ENCODE assay signal across 19 cellular contexts in genomic region chr1:24254783-24255182, GRCh38.
"Had no signal": no experiment of that assay in that cellular context is flagged by ENCODE, and none has a peak within 500 bp of the region (broad histone marks: within the 10 kb centered on the region; RNA-seq: fewer than 3 reads in every experiment).

No MANE protein-coding gene starts in this region.

- H3K27ac ChIP-seq: brain microvascular endothelial cell, ovary, thyroid gland had no signal

- H3K9me3 Mint-ChIP-seq: activated B cell treated with CpG ODN at 0.5 μM for 24 hours; activated CD4-positive, alpha-beta T cell treated with anti-CD3 and anti-CD28 coated beads, Interleukin-2, amount 10 ng/mL, durations not matched to agents 24 days and 14 days; activated T-helper 1 cell treated with anti-CD3 and anti-CD28 coated beads, Interleukin-12 subunit alpha, Interleukin-12 subunit beta, Interleukin-2, Interleukin-4 antibody, amounts not matched to agents 30 ng/mL and 10 ng/mL and 1 ng/mL, durations not matched to agents 14 hours and 24 hours and 36 hours; central memory CD8-positive, alpha-beta T cell; immature natural killer cell; stimulated activated effector memory CD8-positive, alpha-beta T cell treated with anti-CD3 and anti-CD28 coated beads, Interleukin-12 subunit alpha, Interleukin-12 subunit beta, amount 100 ng/mL, for 72 hours; T-helper 1 cell treated with Interleukin-12 subunit alpha and Interleukin-12 subunit beta and Interleukin-4 antibody, amounts not matched to agents 30 μg/mL and 1 μg/mL, for 36 hours had no signal

- H3K27ac Mint-ChIP-seq: activated B cell treated with CpG ODN at 0.5 μM for 24 hours; activated CD4-positive, alpha-beta T cell treated with anti-CD3 and anti-CD28 coated beads, Interleukin-2, amount 10 ng/mL, durations not matched to agents 24 days and 14 days; activated T-helper 1 cell treated with anti-CD3 and anti-CD28 coated beads, Interleukin-12 subunit alpha, Interleukin-12 subunit beta, Interleukin-2, Interleukin-4 antibody, amounts not matched to agents 30 ng/mL and 10 ng/mL and 1 ng/mL, durations not matched to agents 14 hours and 24 hours and 36 hours; immature natural killer cell; stimulated activated effector memory CD8-positive, alpha-beta T cell treated with anti-CD3 and anti-CD28 coated beads, Interleukin-12 subunit alpha, Interleukin-12 subunit beta, amount 100 ng/mL, for 72 hours; T-helper 1 cell treated with Interleukin-12 subunit alpha and Interleukin-12 subunit beta and Interleukin-4 antibody, amounts not matched to agents 30 μg/mL and 1 μg/mL, for 36 hours had no signal

- H3K9me3 ChIP-seq: ovary, thyroid gland had no signal

- FAIRE-seq: endothelial cell of umbilical vein, urothelium cell line had no signal

- H3K27me3 ChIP-seq: ovary, thyroid gland had no signal

- H3K36me3 Mint-ChIP-seq: immature natural killer cell; stimulated activated effector memory CD8-positive, alpha-beta T cell treated with anti-CD3 and anti-CD28 coated beads, Interleukin-12 subunit alpha, Interleukin-12 subunit beta, amount 100 ng/mL, for 72 hours had no signal

- H3K4me1 Mint-ChIP-seq: activated CD4-positive, alpha-beta T cell treated with anti-CD3 and anti-CD28 coated beads, Interleukin-2, amount 10 ng/mL, durations not matched to agents 24 days and 14 days; central memory CD8-positive, alpha-beta T cell; immature natural killer cell; stimulated activated effector memory CD8-positive, alpha-beta T cell treated with anti-CD3 and anti-CD28 coated beads, Interleukin-12 subunit alpha, Interleukin-12 subunit beta, amount 100 ng/mL, for 72 hours had no signal

- DNase-seq: activated B cell treated with CpG ODN at 0.5 μM for 24 hours; activated CD4-positive, alpha-beta T cell treated with anti-CD3 and anti-CD28 coated beads, Interleukin-2, amount 10 ng/mL, durations not matched to agents 24 days and 14 days; activated naive CD4-positive, alpha-beta T cell; anterior cingulate cortex; brain microvascular endothelial cell; cortex of kidney; effector CD4-positive, alpha-beta T cell; foreskin fibroblast; glutamatergic neuron; immature natural killer cell; mesenchymal stem cell; ovary; thyroid gland had no signal

- H3K4me3 Mint-ChIP-seq: activated B cell treated with CpG ODN at 0.5 μM for 24 hours; activated CD4-positive, alpha-beta T cell treated with anti-CD3 and anti-CD28 coated beads, Interleukin-2, amount 10 ng/mL, durations not matched to agents 24 days and 14 days; activated T-helper 1 cell treated with anti-CD3 and anti-CD28 coated beads, Interleukin-12 subunit alpha, Interleukin-12 subunit beta, Interleukin-2, Interleukin-4 antibody, amounts not matched to agents 30 ng/mL and 10 ng/mL and 1 ng/mL, durations not matched to agents 14 hours and 24 hours and 36 hours; central memory CD8-positive, alpha-beta T cell; immature natural killer cell; stimulated activated effector memory CD8-positive, alpha-beta T cell treated with anti-CD3 and anti-CD28 coated beads, Interleukin-12 subunit alpha, Interleukin-12 subunit beta, amount 100 ng/mL, for 72 hours; T-helper 1 cell treated with Interleukin-12 subunit alpha and Interleukin-12 subunit beta and Interleukin-4 antibody, amounts not matched to agents 30 μg/mL and 1 μg/mL, for 36 hours had no signal

- ATAC-seq: stimulated activated effector memory CD8-positive, alpha-beta T cell treated with anti-CD3 and anti-CD28 coated beads, Interleukin-12 subunit alpha, Interleukin-12 subunit beta, amount 100 ng/mL, for 72 hours had no signal

- H3K4me3 ChIP-seq: ovary, thyroid gland had no signal

- H3K36me3 ChIP-seq: brain microvascular endothelial cell, ovary, thyroid gland had no signal

- H3K27me3 Mint-ChIP-seq: central memory CD8-positive, alpha-beta T cell had no signal
